8 cellular contexts compared by ENCODE assay signal in the genomic region with DNA sequence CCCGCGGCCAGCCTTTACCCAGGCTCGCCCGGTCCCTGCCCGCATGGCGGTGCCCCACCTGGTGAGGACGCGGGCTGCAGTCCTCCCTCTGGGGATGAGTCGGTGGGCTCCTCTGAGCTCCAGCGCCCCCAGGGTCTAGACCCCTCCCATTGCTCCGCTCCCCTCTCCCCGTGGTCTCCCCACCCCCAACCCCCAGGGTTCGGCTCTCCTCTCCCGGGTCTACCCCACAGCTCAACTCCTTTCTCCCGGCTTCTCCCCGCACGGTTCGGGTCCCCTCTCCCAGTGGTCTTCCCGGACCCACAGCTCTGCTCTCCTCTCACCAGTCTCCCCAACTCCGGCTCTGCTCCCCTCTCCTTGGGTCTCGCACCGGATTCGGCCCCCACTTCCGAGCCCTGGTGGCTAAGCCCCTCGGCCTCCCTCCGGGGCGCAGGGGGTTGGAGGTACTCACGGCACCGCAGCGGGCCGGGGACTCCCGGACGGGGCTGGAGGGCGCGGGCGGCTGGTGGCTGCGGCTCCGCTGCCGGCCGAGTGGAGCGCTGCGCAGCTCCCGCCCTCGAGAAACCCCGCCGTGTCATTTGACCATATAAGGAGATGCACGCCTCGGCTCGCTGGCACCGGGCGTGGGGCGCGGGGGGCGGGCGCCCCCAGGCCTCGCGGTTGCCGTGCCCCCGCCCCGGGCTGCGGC. TPM values are rescaled to one million over a fixed set of nuclear protein-coding genes. Genes with fewer than 3 reads are reported as not detected.
DNase-seq lines count a peak whose midpoint lies in the region; ATAC-seq lines count a peak whose summit lies in the region.

A gene with protein sequence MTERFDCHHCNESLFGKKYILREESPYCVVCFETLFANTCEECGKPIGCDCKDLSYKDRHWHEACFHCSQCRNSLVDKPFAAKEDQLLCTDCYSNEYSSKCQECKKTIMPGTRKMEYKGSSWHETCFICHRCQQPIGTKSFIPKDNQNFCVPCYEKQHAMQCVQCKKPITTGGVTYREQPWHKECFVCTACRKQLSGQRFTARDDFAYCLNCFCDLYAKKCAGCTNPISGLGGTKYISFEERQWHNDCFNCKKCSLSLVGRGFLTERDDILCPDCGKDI (minus strand): TSS at position 530 of the 685 bp plus-strand sequence. CDS start 12,535 bp downstream, outside the sequence.

- DNase-seq in NCI-H146 (lab: John Stamatoyannopoulos, UW) (peak; percentile 60), NCI-H146 treated with DMSO at 0.1 percent for 48 hours (lab: John Stamatoyannopoulos, UW; ENCODE audit: unreplicated experiment) (no peak), NCI-H1930 (lab: John Stamatoyannopoulos, UW) (peak; percentile 61 to 76), cerebellum (ENCODE audit: low spot score) (peak; percentile 82)
- peak; percentile 58 for DNase-seq in activated CD4-positive, alpha-beta T cell treated with anti-CD3 and anti-CD28 coated beads for 1 hour
- peak; percentile 70 to 76 for DNase-seq in stimulated activated CD4-positive, alpha-beta T cell treated with anti-CD3 and anti-CD28 coated beads, Interleukin-2, amount 100 ng/mL, for 24 hours

- peak within 1 kb of the TSS; percentile 25 for H3K27ac ChIP-seq in layer of hippocampus (ENCODE audit: low read depth, low read length)

- peaks cover 9% of the 10 kb centered on the region for H3K27me3 ChIP-seq in layer of hippocampus (ENCODE audit: control insufficient read depth, insufficient read depth, low read length)

- peak; percentile 96 for ATAC-seq in HG02840 (IDR thresholded peaks at IDR 0.05; ENCODE audit: low FRiP score, unreplicated experiment)

RNA-seq across cellular contexts. Expression of the gene that starts here (rescaled TPM):
- total RNA-seq in cerebellum, result 2.5 TPM
